20 cellular contexts compared by ENCODE assay signal in the genomic region with DNA sequence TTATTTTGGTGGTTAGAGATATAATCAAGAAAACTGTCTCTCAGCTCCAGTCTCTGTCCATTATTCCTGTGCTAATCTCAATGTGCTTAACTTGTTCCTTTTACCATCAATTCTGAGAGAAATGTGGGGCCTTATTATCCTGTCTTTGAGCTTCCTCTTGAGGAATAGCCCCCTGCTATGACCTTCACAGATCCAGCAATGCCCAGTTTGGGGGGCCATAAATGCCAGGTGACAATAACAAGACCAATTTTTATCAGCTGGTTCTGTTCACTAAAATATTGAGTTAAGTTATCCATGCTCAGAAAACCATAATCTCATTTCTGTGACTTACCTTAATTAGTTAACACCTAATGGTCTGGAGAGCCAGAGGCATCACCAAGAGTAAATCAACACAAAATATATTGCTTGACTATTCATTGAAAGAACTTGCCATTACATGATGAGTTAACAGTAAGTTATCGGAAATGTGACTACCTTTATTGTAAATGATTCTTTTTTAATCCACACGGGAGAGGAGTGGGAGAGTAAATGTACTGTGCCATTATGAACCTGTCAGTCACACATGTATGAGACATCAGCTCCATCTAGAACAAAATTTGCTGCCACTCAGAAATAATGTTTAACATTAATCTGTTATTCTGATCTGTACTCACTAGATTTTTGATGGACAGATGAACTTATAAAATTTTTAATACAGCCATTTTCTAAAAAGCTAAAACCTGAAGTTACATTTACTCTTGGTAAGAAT.
"Had no signal": no experiment of that assay in that cellular context is flagged by ENCODE, and none has a peak within 500 bp of the region (broad histone marks: within the 10 kb centered on the region; RNA-seq: fewer than 3 reads in every experiment).

No MANE protein-coding gene starts in this region.

- H3K4me1 ChIP-seq: esophagus squamous epithelium, gastrocnemius medialis, heart right ventricle, left lung, lower lobe of right lung had no signal

- H3K4me3 ChIP-seq: coronary artery, dorsolateral prefrontal cortex, esophagus squamous epithelium, gastrocnemius medialis, heart right ventricle, left lung, lower lobe of right lung, mucosa of descending colon had no signal

- H3K4me1 Mint-ChIP-seq: mesothelial cell of epicardium, naive B cell had no signal

- H3K36me3 Mint-ChIP-seq: mesothelial cell of epicardium, naive B cell had no signal

- H3K36me3 ChIP-seq: esophagus squamous epithelium, gastrocnemius medialis, heart right ventricle, left lung, lower lobe of right lung had no signal

- H3K27me3 ChIP-seq: gastrocnemius medialis had no signal

- H3K9me3 Mint-ChIP-seq: mesothelial cell of epicardium had no signal

- H3K9me3 ChIP-seq: esophagus squamous epithelium, gastrocnemius medialis, heart right ventricle, left lung, lower lobe of right lung, mucosa of descending colon had no signal

- H3K27ac ChIP-seq: coronary artery, dorsolateral prefrontal cortex, esophagus squamous epithelium, gastrocnemius medialis, heart right ventricle, left lung, lower lobe of right lung had no signal

- DNase-seq: dermis blood vessel endothelial cell; dorsolateral prefrontal cortex; effector CD4-positive, alpha-beta T cell; effector memory CD4-positive, alpha-beta T cell; esophagus squamous epithelium; foreskin fibroblast; foreskin melanocyte; gastrocnemius medialis; glutamatergic neuron; heart right ventricle; hippocampal formation; left cardiac atrium; left lung; left ventricle myocardium superior; lower lobe of right lung; mesenchymal stem cell; mucosa of descending colon; naive B cell had no signal

- ATAC-seq: gastrocnemius medialis, heart right ventricle, left cardiac atrium, left lung, left ventricle myocardium superior, lower lobe of right lung, mucosa of descending colon had no signal

- H3K27ac Mint-ChIP-seq: mesothelial cell of epicardium, naive B cell had no signal

- H3K4me3 Mint-ChIP-seq: mesothelial cell of epicardium, naive B cell had no signal
